Comparison of ENCODE assay signal across 8 cellular contexts in the genomic region with DNA sequence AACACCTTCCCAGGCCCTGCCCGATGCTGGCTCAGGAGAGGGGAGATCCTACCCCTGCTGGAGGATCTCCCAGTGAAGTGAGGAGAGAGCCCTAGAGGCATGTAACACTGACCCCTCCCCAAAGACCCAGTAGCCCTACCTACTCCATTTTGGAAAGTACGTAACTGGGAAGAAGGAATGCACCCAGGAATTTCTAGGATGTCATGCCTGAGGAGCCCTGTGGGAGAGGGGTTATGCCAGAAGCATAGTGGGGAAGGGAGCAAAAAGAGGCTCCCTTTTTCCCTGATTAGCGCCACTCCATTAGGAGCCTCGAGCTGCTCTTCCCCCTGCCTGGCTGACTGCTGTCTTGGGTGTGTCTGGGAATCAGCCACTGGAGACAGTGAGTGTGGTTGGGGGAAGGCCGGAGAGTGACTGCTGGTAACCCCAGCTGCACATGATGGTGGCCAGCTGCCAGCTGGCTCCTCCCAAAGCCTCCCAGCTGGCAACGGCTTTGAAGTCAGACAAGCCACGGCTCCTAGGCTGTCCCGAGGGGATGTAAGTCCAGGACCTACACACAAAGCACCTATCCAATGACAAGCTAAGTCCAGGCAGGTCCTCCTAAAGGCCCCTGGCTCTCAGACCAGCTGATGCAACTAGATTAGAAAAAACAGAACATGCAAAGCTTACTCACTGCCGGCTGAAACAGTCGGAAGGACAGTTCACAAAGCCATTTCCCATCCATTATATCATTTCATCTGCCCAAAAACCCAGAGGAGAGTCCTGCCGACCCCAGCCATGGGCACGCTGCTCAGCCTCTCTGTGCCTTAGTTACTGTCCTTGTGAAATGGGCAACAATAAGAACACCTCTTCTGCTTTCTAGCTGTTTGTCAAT.
DNase-seq lines count a peak whose midpoint lies in the region; ATAC-seq and TF ChIP-seq lines count a peak whose summit lies in the region.

No MANE protein-coding gene starts in this region.

- peaks cover 35% of the 10 kb centered on the region for H3K4me1 ChIP-seq in suprapubic skin

- no peak overlapping the region for H3K4me3 ChIP-seq in lower leg skin (ENCODE audit: low read depth, poor library complexity, severe bottlenecking)
- peak overlapping the region; percentile 31 for H3K4me3 ChIP-seq in suprapubic skin

- no peaks in the 10 kb centered on the region for H3K27me3 ChIP-seq in suprapubic skin

- TF ChIP-seq CTCF in lower leg skin (IDR thresholded peaks at IDR 0.05) (peak in 1 of 3 donors; percentile 9), suprapubic skin (IDR thresholded peaks at IDR 0.05) (no peak)

- TF ChIP-seq POLR2A in lower leg skin (IDR thresholded peaks at IDR 0.05) (no peak), suprapubic skin (IDR thresholded peaks at IDR 0.05) (peak in 1 of 2 donors; percentile 46)

- no peak for ATAC-seq in GM18519 (IDR thresholded peaks at IDR 0.05; ENCODE audit: low FRiP score, unreplicated experiment)
- no peak for ATAC-seq in HG03097 (IDR thresholded peaks at IDR 0.05; ENCODE audit: low FRiP score, unreplicated experiment)

- intact Hi-C loops in lower leg skin (cut with DNase I; ENCODE audit: low total_unique reads): loop anchor here (10.0 kb wide), 1 partner anchor 90 kb away; no protein-coding TSS in a partner anchor

- TF ChIP-seq EP300 in Ishikawa (IDR thresholded peaks at IDR 0.05; ENCODE audit: borderline replicate concordance) (peak; percentile 46; the same call in 1 of the 2 replicates), suprapubic skin (IDR thresholded peaks at IDR 0.05) (no peak)

- peak overlapping the region; percentile 93 for H3K27ac ChIP-seq in suprapubic skin

- WGBS in lower leg skin, 2 donors: 14 to 15% methylated on average over 10 to 12 of the region's 12 CpGs
- 9% methylated on average over 11 of the region's 12 CpGs for WGBS in suprapubic skin

- H3K9me3 ChIP-seq in suprapubic skin: no peaks in the 10 kb centered on the region

- no peaks in the 10 kb centered on the region for H3K36me3 ChIP-seq in suprapubic skin

- no peak; the same call in 1 of the 2 replicates for TF ChIP-seq RAD21 in Ishikawa (IDR thresholded peaks at IDR 0.05; ENCODE audit: low read depth)

- DNase-seq in Daoy (ENCODE audit: low read depth) (peak; percentile 97), OCI-M1 (lab: John Stamatoyannopoulos, UW) (peak; percentile 92), dermis microvascular lymphatic vessel endothelial cell (ENCODE audit: low read depth in 2 of 2) (peak; percentile 33 to 83), lower leg skin (ENCODE audit: low spot score in 2 of 2) (peak; percentile 93 to 98), suprapubic skin (ENCODE audit: low spot score in 2 of 2) (peak; percentile 93)

TF ChIP-seq in Ishikawa, 13 proteins besides CTCF, POLR2A, EP300 and RAD21:
- TF ChIP-seq TAF1 (IDR thresholded peaks at IDR 0.05; ENCODE audit: low read depth) (no peak), TCF12 (IDR thresholded peaks at IDR 0.05; ENCODE audit: low read depth) (peak; percentile 52), EGR1 (IDR thresholded peaks at IDR 0.05) (no peak), CREB1 (IDR thresholded peaks at IDR 0.05; ENCODE audit: low read depth) (no peak), YY1 (IDR thresholded peaks at IDR 0.05; ENCODE audit: low read depth) (0 out of 2 replicates have a peak, but pooled peaks have one; percentile 12), NFIC (IDR thresholded peaks at IDR 0.05) (peak; percentile 84), TEAD4 (IDR thresholded peaks at IDR 0.05) (peak; percentile 42; the same call in 1 of the 2 replicates), CEBPB (IDR thresholded peaks at IDR 0.05) (no peak), FOXM1 (IDR thresholded peaks at IDR 0.05; ENCODE audit: borderline replicate concordance, low read depth) (no peak), ZBTB7A (IDR thresholded peaks at IDR 0.05; ENCODE audit: low read depth) (no peak)
- TF ChIP-seq, protein P1, sequence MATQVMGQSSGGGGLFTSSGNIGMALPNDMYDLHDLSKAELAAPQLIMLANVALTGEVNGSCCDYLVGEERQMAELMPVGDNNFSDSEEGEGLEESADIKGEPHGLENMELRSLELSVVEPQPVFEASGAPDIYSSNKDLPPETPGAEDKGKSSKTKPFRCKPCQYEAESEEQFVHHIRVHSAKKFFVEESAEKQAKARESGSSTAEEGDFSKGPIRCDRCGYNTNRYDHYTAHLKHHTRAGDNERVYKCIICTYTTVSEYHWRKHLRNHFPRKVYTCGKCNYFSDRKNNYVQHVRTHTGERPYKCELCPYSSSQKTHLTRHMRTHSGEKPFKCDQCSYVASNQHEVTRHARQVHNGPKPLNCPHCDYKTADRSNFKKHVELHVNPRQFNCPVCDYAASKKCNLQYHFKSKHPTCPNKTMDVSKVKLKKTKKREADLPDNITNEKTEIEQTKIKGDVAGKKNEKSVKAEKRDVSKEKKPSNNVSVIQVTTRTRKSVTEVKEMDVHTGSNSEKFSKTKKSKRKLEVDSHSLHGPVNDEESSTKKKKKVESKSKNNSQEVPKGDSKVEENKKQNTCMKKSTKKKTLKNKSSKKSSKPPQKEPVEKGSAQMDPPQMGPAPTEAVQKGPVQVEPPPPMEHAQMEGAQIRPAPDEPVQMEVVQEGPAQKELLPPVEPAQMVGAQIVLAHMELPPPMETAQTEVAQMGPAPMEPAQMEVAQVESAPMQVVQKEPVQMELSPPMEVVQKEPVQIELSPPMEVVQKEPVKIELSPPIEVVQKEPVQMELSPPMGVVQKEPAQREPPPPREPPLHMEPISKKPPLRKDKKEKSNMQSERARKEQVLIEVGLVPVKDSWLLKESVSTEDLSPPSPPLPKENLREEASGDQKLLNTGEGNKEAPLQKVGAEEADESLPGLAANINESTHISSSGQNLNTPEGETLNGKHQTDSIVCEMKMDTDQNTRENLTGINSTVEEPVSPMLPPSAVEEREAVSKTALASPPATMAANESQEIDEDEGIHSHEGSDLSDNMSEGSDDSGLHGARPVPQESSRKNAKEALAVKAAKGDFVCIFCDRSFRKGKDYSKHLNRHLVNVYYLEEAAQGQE (IDR thresholded peaks at IDR 0.05; ENCODE audit: low read depth): no peak
- TF ChIP-seq, protein P2, sequence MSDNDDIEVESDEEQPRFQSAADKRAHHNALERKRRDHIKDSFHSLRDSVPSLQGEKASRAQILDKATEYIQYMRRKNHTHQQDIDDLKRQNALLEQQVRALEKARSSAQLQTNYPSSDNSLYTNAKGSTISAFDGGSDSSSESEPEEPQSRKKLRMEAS (IDR thresholded peaks at IDR 0.05): peak; percentile 66
- TF ChIP-seq, protein P3, sequence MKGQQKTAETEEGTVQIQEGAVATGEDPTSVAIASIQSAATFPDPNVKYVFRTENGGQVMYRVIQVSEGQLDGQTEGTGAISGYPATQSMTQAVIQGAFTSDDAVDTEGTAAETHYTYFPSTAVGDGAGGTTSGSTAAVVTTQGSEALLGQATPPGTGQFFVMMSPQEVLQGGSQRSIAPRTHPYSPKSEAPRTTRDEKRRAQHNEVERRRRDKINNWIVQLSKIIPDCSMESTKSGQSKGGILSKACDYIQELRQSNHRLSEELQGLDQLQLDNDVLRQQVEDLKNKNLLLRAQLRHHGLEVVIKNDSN (IDR thresholded peaks at IDR 0.05): 0 out of 2 replicates have a peak, but pooled peaks have one; percentile 37
